1 cellular context compared by ENCODE assay signal in the genomic region with DNA sequence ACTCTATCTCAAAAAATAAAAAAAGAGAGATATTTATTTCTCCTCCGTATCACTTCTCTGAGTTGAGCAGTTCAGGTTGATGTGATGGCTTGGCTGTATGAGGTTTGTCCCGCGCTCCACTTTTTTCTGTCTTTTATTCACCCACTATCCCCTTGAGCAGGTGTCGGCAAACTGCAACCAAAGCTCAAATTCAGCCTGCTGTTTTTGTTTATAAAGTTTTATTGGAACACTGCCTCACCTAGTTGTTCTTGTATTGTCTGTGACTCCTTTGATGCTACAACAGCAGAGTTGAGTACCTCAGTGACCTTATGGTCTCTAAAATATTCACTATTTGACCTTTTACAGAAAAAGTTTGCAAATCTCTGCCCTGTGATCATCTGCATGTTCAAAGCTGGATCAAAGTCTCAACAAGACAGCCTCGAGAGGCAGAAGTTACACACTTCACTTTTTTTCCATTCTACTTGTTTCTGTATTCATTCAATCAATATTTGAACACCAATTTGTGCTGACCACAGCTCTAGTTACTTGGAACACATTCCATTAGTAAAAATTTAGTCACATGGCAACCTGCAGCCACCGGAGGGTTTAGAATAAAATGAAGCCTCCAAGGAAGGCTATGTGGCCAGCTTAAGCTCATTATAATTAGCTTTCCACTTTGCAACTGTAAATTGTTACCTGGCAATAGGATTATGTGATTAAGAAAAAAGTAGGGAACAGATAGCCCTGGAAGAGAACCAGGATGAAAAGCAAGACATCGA.
TF ChIP-seq lines count a peak whose summit lies in the region.

No MANE protein-coding gene starts in this region.

TF ChIP-seq in HepG2, 621 proteins besides CTCF, POLR2A, EP300 and RAD21 (continued from another document):
- no peak for TF ChIP-seq ZNF460 (CRISPR knock-in tag; IDR thresholded peaks at IDR 0.05; ENCODE audit: borderline replicate concordance)
- peak; percentile 28; the same call in 1 of the 2 replicates for TF ChIP-seq MAFF (IDR thresholded peaks at IDR 0.05; ENCODE audit: low read depth, low read length)
- no peak for TF ChIP-seq NR3C1 (CRISPR knock-in tag; IDR thresholded peaks at IDR 0.05)
TF ChIP-seq in HepG2: peak in this region for 5.
